Comparison of ENCODE assay signal across 16 cellular contexts in genomic region chr1:43951021-43951985, GRCh38. TPM values are rescaled to one million over a fixed set of nuclear protein-coding genes. Genes with fewer than 3 reads are reported as not detected.
DNase-seq lines count a peak whose midpoint lies in the region; ATAC-seq and TF ChIP-seq lines count a peak whose summit lies in the region.
"Had no signal": no experiment of that assay in that cellular context is flagged by ENCODE, and none has a peak within 500 bp of the region (broad histone marks: within the 10 kb centered on the region; RNA-seq: fewer than 3 reads in every experiment).

No MANE protein-coding gene starts in this region.

- no peaks in the 10 kb centered on the region for H3K9me3 Mint-ChIP-seq in WTC11

- H3K27me3 Mint-ChIP-seq in WTC11 (ENCODE audit: low read depth), result no peaks in the 10 kb centered on the region

- peaks cover 5% of the 10 kb centered on the region; the same call in 1 of the 2 replicates for H3K36me3 Mint-ChIP-seq in WTC11

- H2AFZ ChIP-seq in IMR-90 (replicated peaks; ENCODE audit: low read length, poor library complexity), result no peak overlapping the region
- H2AFZ ChIP-seq: hepatocyte had no signal

- ATAC-seq in IMR-90 (ENCODE audit: low read depth) (no peak), WTC11 (no peak), HG03460 (IDR thresholded peaks at IDR 0.05; ENCODE audit: unreplicated experiment) (no peak)

- no peak overlapping the region for H3K4me3 Mint-ChIP-seq in WTC11

- H3K23ac ChIP-seq in IMR-90 (ENCODE audit: low read depth, low read length), result no peak overlapping the region

- TF ChIP-seq CTCF in IMR-90 (conservative IDR thresholded peaks at IDR 0.05; ENCODE audit: low read depth, low read length), result no peak
- no peak for TF ChIP-seq CTCF in WTC11 (IDR thresholded peaks at IDR 0.05)
- TF ChIP-seq CTCF in colonic mucosa (IDR thresholded peaks at IDR 0.05), result no peak

- no peak overlapping the region for H3K4ac ChIP-seq in IMR-90 (ENCODE audit: low read depth, low read length)

- intact Hi-C loops in IMR-90 (cut with micrococcal nuclease) (no loop called here), colonic mucosa (cut with DNase I) (no loop called here)

- H3K9ac ChIP-seq in IMR-90 (ENCODE audit: low read depth, low read length) (no peak overlapping the region), colonic mucosa (ENCODE audit: low read depth in 2 of 2, low read length in 2 of 2) (no peak overlapping the region)

- no peak overlapping the region for H2AK5ac ChIP-seq in IMR-90 (ENCODE audit: low read depth, low read length)

- H2BK20ac ChIP-seq in IMR-90 (ENCODE audit: low read depth, low read length), result no peak overlapping the region

- H3K79me1 ChIP-seq in IMR-90 (ENCODE audit: low read depth in 1 of 2, low read length in 2 of 2), result peaks cover 29 to 54% of the 10 kb centered on the region in 2 experiments

- H3K14ac ChIP-seq in IMR-90 (replicated peaks; ENCODE audit: low read depth, low read length), result no peak overlapping the region

- CTCF ChIA-PET in IMR-90 (lab: Yijun Ruan, JAX), result interaction anchor here (1.0 kb wide), 1 partner anchor 16 kb away, joined by 4 read pairs; no protein-coding TSS in a partner anchor
- CTCF ChIA-PET in WTC11 (lab: Charles Lee), result interaction anchor here (1.5 to 9.9 kb wide), 3 partner anchors 17 to 96 kb away, joined by 4 to 172 read pairs (median 7); partner anchors contain the start of gene ARTN

- H4K20me1 ChIP-seq in IMR-90 (ENCODE audit: insufficient read depth, low read length), result peaks cover 21% of the 10 kb centered on the region

- H3K4me2 ChIP-seq in IMR-90 (ENCODE audit: low read depth, low read length), result no peak overlapping the region
- H3K4me2 ChIP-seq: hepatocyte had no signal

- no peak overlapping the region for H2AK9ac ChIP-seq in IMR-90 (replicated peaks; ENCODE audit: low read depth, low read length, poor library complexity)

- TF ChIP-seq POLR2A in IMR-90 (IDR thresholded peaks at IDR 0.05; ENCODE audit: low read depth, low read length), result no peak

- H2BK15ac ChIP-seq in IMR-90 (ENCODE audit: low read depth, low read length), result no peak overlapping the region

- in situ Hi-C loops in IMR-90 (cut with MboI; ENCODE audit: low sequenced_read_pairs), result loop anchor here (25.0 kb wide), 1 partner anchor 414 kb away; the partner anchor contains the start of gene PTPRF

- H3K9me3 ChIP-seq in IMR-90 (ENCODE audit: control insufficient read depth, insufficient read depth, low read length) (no peaks in the 10 kb centered on the region), colonic mucosa (no peaks in the 10 kb centered on the region)
- H3K9me3 ChIP-seq: upper lobe of left lung had no signal

- 0 out of 2 replicates have a peak overlapping the region, but pooled peaks have one; percentile 18 for H3K27ac Mint-ChIP-seq in WTC11

- no peak overlapping the region for H2BK5ac ChIP-seq in IMR-90 (ENCODE audit: low read depth, low read length, poor library complexity, severe bottlenecking)

- BruUV-seq in IMR-90 (replicated peaks; lab: Mats Ljungman, UMichigan), result no TSS peak

- H3K4me1 ChIP-seq in IMR-90 (ENCODE audit: control insufficient read depth, insufficient read depth, low read length) (peaks cover 10% of the 10 kb centered on the region), colonic mucosa (peaks cover 14% of the 10 kb centered on the region)

- H3K36me3 ChIP-seq in IMR-90 (ENCODE audit: control insufficient read depth, insufficient read depth, low read length) (peaks cover 6% of the 10 kb centered on the region), colonic mucosa (no peaks in the 10 kb centered on the region)

- H3K4me1 Mint-ChIP-seq in WTC11, result peaks cover 23% of the 10 kb centered on the region

- dilution Hi-C loops in IMR-90 (cut with HindIII; ENCODE audit: low sequenced_read_pairs, unreplicated experiment), result no loop called here

- no peak overlapping the region for H4K5ac ChIP-seq in IMR-90 (ENCODE audit: low read depth, low read length)

- no peak overlapping the region for H3K27ac ChIP-seq in IMR-90 (ENCODE audit: insufficient read depth, low read length)
- peak overlapping the region; percentile 98 for H3K27ac ChIP-seq in substantia nigra (ENCODE audit: low read depth, low read length, poor library complexity, severe bottlenecking)
- no peak overlapping the region for H3K27ac ChIP-seq in colonic mucosa
- H3K27ac ChIP-seq: hepatocyte, upper lobe of left lung had no signal

- DNase-seq in IMR-90 (peak; percentile 35), WTC11 (ENCODE audit: low spot score) (no peak), glomerular visceral epithelial cell (ENCODE audit: extremely low spot score) (peak; percentile 52), substantia nigra (lab: John Stamatoyannopoulos, UW) (no peak), SIG-M5 (lab: John Stamatoyannopoulos, UW) (no peak), colonic mucosa (no peak)
- DNase-seq: activated CD4-positive, alpha-beta T cell treated with anti-CD3 and anti-CD28 coated beads, Interleukin-2, amount 50 U/mL, for 1 hour; anterior cingulate cortex; NCI-H2171 treated with DMSO at 0.1 percent for 48 hours; RPMI8226; stimulated activated naive CD4-positive, alpha-beta T cell treated with Interleukin-2 at 50 U/mL for 16 hours; upper lobe of left lung had no signal

- POLR2A ChIA-PET in IMR-90 (lab: Charles Lee; ENCODE audit: unreplicated experiment) (no interaction called here), WTC11 (lab: Charles Lee) (interaction anchor here (1.0 kb wide), 1 partner anchor 17 kb away, joined by 3 read pairs; no protein-coding TSS in a partner anchor)

- no peak overlapping the region for H3K18ac ChIP-seq in IMR-90 (ENCODE audit: low read depth, low read length)

- no peak overlapping the region for H3K4me3 ChIP-seq in IMR-90 (ENCODE audit: insufficient read depth, low read depth, low read length)
- H3K4me3 ChIP-seq in colonic mucosa, result no peak overlapping the region
- H3K4me3 ChIP-seq: hepatocyte, upper lobe of left lung had no signal

- peaks cover 8% of the 10 kb centered on the region; the same call in 1 of the 2 replicates for H3K9me1 ChIP-seq in IMR-90 (ENCODE audit: insufficient read depth, low read length)

- H4K8ac ChIP-seq in IMR-90 (ENCODE audit: low read depth in 2 of 2, low read length in 2 of 2), result no peak overlapping the region

- H3K27me3 ChIP-seq in IMR-90 (ENCODE audit: control insufficient read depth, insufficient read depth, low read length), result no peaks in the 10 kb centered on the region
- no peaks in the 10 kb centered on the region for H3K27me3 ChIP-seq in colonic mucosa
- H3K27me3 ChIP-seq: hepatocyte, upper lobe of left lung had no signal

- no peak overlapping the region for H4K91ac ChIP-seq in IMR-90 (ENCODE audit: insufficient read depth, low read depth, low read length)

- H2BK120ac ChIP-seq in IMR-90 (ENCODE audit: low read depth, low read length), result no peak overlapping the region

- WGBS in IMR-90 (ENCODE audit: extremely low coverage in 2 of 2, insufficient read length in 1 of 2), 2 experiments, result 100% methylated on average over 2 of the region's 4 CpGs; no CpG with 5 or more reads in 1 of the 2 experiments

- H3K56ac ChIP-seq in IMR-90 (ENCODE audit: extremely low read depth, insufficient read depth, low read length), result no peak overlapping the region

- no peak for TF ChIP-seq RAD21 in IMR-90 (IDR thresholded peaks at IDR 0.05; ENCODE audit: low read length)

TF ChIP-seq in IMR-90, 13 proteins besides CTCF, POLR2A, EP300 and RAD21 (continues in another document):
- TF ChIP-seq FOS (IDR thresholded peaks at IDR 0.05; ENCODE audit: low read depth, low read length) (no peak), MAFK (IDR thresholded peaks at IDR 0.05; ENCODE audit: low read depth, low read length) (no peak), MAZ (IDR thresholded peaks at IDR 0.05; ENCODE audit: borderline replicate concordance, low read depth, low read length) (no peak), RCOR1 (IDR thresholded peaks at IDR 0.05; ENCODE audit: insufficient replicate concordance, low read length) (no peak)

RNA-seq across cellular contexts. Expression of gene IPO13, which starts 4.6 kb away (rescaled TPM):
- total RNA-seq in IMR-90 (2012; rRNA removed) (14.2 and 15.2 TPM in 2 replicates), WTC11 (2021) (17.8 to 24.2 TPM (median 19.1 TPM) in 3 replicates), colonic mucosa (10 to 100 TPM; 17.3 to 27.9 TPM)
- 18.7 and 19.0 TPM in 2 replicates for polyA plus RNA-seq in IMR-90 (2012; rRNA removed)
- 17.0 and 20.8 TPM in 2 replicates for polyA plus RNA-seq in IMR-90 (2012; cell fraction: cytosol; rRNA removed)
- polyA plus RNA-seq in IMR-90 (2012; cell fraction: nucleus; rRNA removed; ENCODE audit: low replicate concordance), result 38.2 and 128 TPM in 2 replicates

RNA-seq across cellular contexts. Expression of gene ARTN, which starts 17.7 kb away (rescaled TPM):
- total RNA-seq in IMR-90 (2012; rRNA removed) (not detected in 2 replicates), WTC11 (2021) (23.5 to 28.5 TPM (median 23.6 TPM) in 3 replicates), colonic mucosa (1 to 10 TPM; 5.1 to 8.3 TPM)
- 0.23 and 0.29 TPM in 2 replicates for polyA plus RNA-seq in IMR-90 (2012; rRNA removed)
- polyA plus RNA-seq in IMR-90 (2012; cell fraction: cytosol; rRNA removed), result 0.06 and 0.30 TPM in 2 replicates
- 2.3 and 5.2 TPM in 2 replicates for polyA plus RNA-seq in IMR-90 (2012; cell fraction: nucleus; rRNA removed; ENCODE audit: low replicate concordance)
- total RNA-seq: G401, hepatocyte, lung microvascular endothelial cell had no signal

RNA-seq across cellular contexts. Expression of gene DPH2, which starts 18.5 kb away (rescaled TPM):
- total RNA-seq in IMR-90 (2012; rRNA removed) (18.9 and 21.0 TPM in 2 replicates), WTC11 (2021) (47.6 to 57.5 TPM (median 51.5 TPM) in 3 replicates), colonic mucosa (10 to 100 TPM; 11.5 to 43.1 TPM)
- 32.2 and 38.0 TPM in 2 replicates for polyA plus RNA-seq in IMR-90 (2012; rRNA removed)
- 23.4 and 39.1 TPM in 2 replicates for polyA plus RNA-seq in IMR-90 (2012; cell fraction: cytosol; rRNA removed)
- 133 and 182 TPM in 2 replicates for polyA plus RNA-seq in IMR-90 (2012; cell fraction: nucleus; rRNA removed; ENCODE audit: low replicate concordance)

RNA-seq across cellular contexts. Expression of gene ATP6V0B, which starts 23.5 kb away (rescaled TPM):
- total RNA-seq in IMR-90 (2012; rRNA removed), result 72.1 and 80.3 TPM in 2 replicates
- 169 and 209 TPM in 2 replicates for polyA plus RNA-seq in IMR-90 (2012; rRNA removed)
- polyA plus RNA-seq in IMR-90 (2012; cell fraction: cytosol; rRNA removed), result 211 and 228 TPM in 2 replicates
- 173 and 195 TPM in 2 replicates for polyA plus RNA-seq in IMR-90 (2012; cell fraction: nucleus; rRNA removed; ENCODE audit: low replicate concordance)
- total RNA-seq in WTC11 (2021), result 108 to 115 TPM (median 110 TPM) in 3 replicates
- 100 to 1,000 TPM; 183 to 270 TPM for total RNA-seq in colonic mucosa

RNA-seq across cellular contexts. Expression of gene B4GALT2, which starts 27.7 kb away (rescaled TPM):
- 57.2 and 60.8 TPM in 2 replicates for total RNA-seq in IMR-90 (2012; rRNA removed)
- polyA plus RNA-seq in IMR-90 (2012; rRNA removed), result 52.3 and 74.7 TPM in 2 replicates
- polyA plus RNA-seq in IMR-90 (2012; cell fraction: cytosol; rRNA removed), result 67.7 and 79.7 TPM in 2 replicates
- 31.2 and 77.9 TPM in 2 replicates for polyA plus RNA-seq in IMR-90 (2012; cell fraction: nucleus; rRNA removed; ENCODE audit: low replicate concordance)
- total RNA-seq in WTC11 (2021), result 66.7 to 72.2 TPM (median 66.9 TPM) in 3 replicates
- total RNA-seq in colonic mucosa, result 10 to 100 TPM; 26.6 to 38.5 TPM

Comparison
In these comparisons a context has a peak if more than half of its experiments do, and no peak if none do; other contexts are left out.
1. DNase-seq: peak in IMR-90 (single experiment) and glomerular visceral epithelial cell (single experiment); none in WTC11 (single experiment), substantia nigra (0 of 49), SIG-M5 (single experiment) and colonic mucosa (single experiment).